Comparison of ENCODE assay signal across 11 cellular contexts in genomic region chr7:116357776-116358670, GRCh38.
DNase-seq lines count a peak whose midpoint lies in the region; ATAC-seq and TF ChIP-seq lines count a peak whose summit lies in the region.
"Had no signal": no experiment of that assay in that cellular context is flagged by ENCODE, and none has a peak within 500 bp of the region (broad histone marks: within the 10 kb centered on the region; RNA-seq: fewer than 3 reads in every experiment).

No MANE protein-coding gene starts in this region.

- no peaks in the 10 kb centered on the region for H3K36me3 Mint-ChIP-seq in activated naive CD8-positive, alpha-beta T cell treated with anti-CD3 and anti-CD28 coated beads, Interleukin-2, amount 50 U/mL, for 24 hours (ENCODE audit: low read depth)

- H3K9me3 ChIP-seq in left ventricle myocardium inferior (replicated peaks) (no peaks in the 10 kb centered on the region), mesenchymal stem cell (ENCODE audit: control insufficient read depth, low read length) (no peaks in the 10 kb centered on the region), aorta (ENCODE audit: control insufficient read depth, low read length) (no peaks in the 10 kb centered on the region), testis (no peaks in the 10 kb centered on the region)

- peak overlapping the region; percentile 7 for H4K8ac ChIP-seq in mesenchymal stem cell (ENCODE audit: low read length)

- no peaks in the 10 kb centered on the region for H3K9me3 Mint-ChIP-seq in activated naive CD8-positive, alpha-beta T cell treated with anti-CD3 and anti-CD28 coated beads, Interleukin-2, amount 50 U/mL, for 24 hours

- no peak overlapping the region for H2AFZ ChIP-seq in mesenchymal stem cell (ENCODE audit: low read depth, low read length)
- H2AFZ ChIP-seq: parathyroid adenoma had no signal

- ATAC-seq in left ventricle myocardium superior (no peak), aorta (ENCODE audit: low FRiP score) (no peak)
- no peak for ATAC-seq in activated naive CD8-positive, alpha-beta T cell treated with anti-CD3 and anti-CD28 coated beads, Interleukin-2, amount 50 U/mL, for 24 hours

- H3K27me3 Mint-ChIP-seq in activated naive CD8-positive, alpha-beta T cell treated with anti-CD3 and anti-CD28 coated beads, Interleukin-2, amount 50 U/mL, for 24 hours: peaks cover 5% of the 10 kb centered on the region

- no peak overlapping the region for H3K4me3 Mint-ChIP-seq in activated naive CD8-positive, alpha-beta T cell treated with anti-CD3 and anti-CD28 coated beads, Interleukin-2, amount 50 U/mL, for 24 hours

- H4K91ac ChIP-seq in mesenchymal stem cell (ENCODE audit: low read length): peak overlapping the region; percentile 39

- H3K27me3 ChIP-seq in left ventricle myocardium inferior (ENCODE audit: low read depth): no peaks in the 10 kb centered on the region
- H3K27me3 ChIP-seq in mesenchymal stem cell (ENCODE audit: control insufficient read depth in 1 of 2, insufficient read depth in 1 of 2, low read length in 2 of 2): no peaks in the 10 kb centered on the region
- no peaks in the 10 kb centered on the region for H3K27me3 ChIP-seq in aorta (ENCODE audit: control insufficient read depth in 1 of 2, insufficient read depth in 2 of 2, low read length in 1 of 2)
- no peaks in the 10 kb centered on the region for H3K27me3 ChIP-seq in testis
- H3K27me3 ChIP-seq: dorsolateral prefrontal cortex had no signal

- no peak overlapping the region for H2BK15ac ChIP-seq in mesenchymal stem cell (ENCODE audit: low read depth, poor library complexity, severe bottlenecking)

- H3K4me1 ChIP-seq in left ventricle myocardium inferior: peaks cover 66% of the 10 kb centered on the region
- H3K4me1 ChIP-seq in mesenchymal stem cell (ENCODE audit: control insufficient read depth, insufficient read depth, low read depth, low read length): peaks cover 6% of the 10 kb centered on the region
- H3K4me1 ChIP-seq in aorta (ENCODE audit: control insufficient read depth in 1 of 2, insufficient read depth in 2 of 2, low read length in 2 of 2): peaks cover 7 to 17% of the 10 kb centered on the region in 2 donors
- H3K4me1 ChIP-seq in testis: peaks cover 13% of the 10 kb centered on the region
- H3K4me1 ChIP-seq: parathyroid adenoma had no signal

- H3K4me2 ChIP-seq in mesenchymal stem cell (ENCODE audit: low read length, poor library complexity, severe bottlenecking): no peak overlapping the region

- H3K9ac ChIP-seq in mesenchymal stem cell (ENCODE audit: low read length): peak overlapping the region; percentile 60
- H3K9ac ChIP-seq: parathyroid adenoma had no signal

- H3K4me3 ChIP-seq in left ventricle myocardium inferior (no peak overlapping the region), mesenchymal stem cell (ENCODE audit: insufficient read depth in 1 of 2, low read depth in 1 of 2, low read length in 2 of 2) (no peak overlapping the region), aorta (ENCODE audit: low read length in 2 of 2) (no peak overlapping the region), testis (no peak overlapping the region)
- H3K4me3 ChIP-seq: dorsolateral prefrontal cortex had no signal

- no peak for TF ChIP-seq POLR2A in testis (IDR thresholded peaks at IDR 0.05)

- peak overlapping the region in 1 of 2 experiments; percentile 20 for H3K4ac ChIP-seq in mesenchymal stem cell (ENCODE audit: low read depth in 1 of 2, low read length in 2 of 2)

- no peaks in the 10 kb centered on the region for H3K4me1 Mint-ChIP-seq in activated naive CD8-positive, alpha-beta T cell treated with anti-CD3 and anti-CD28 coated beads, Interleukin-2, amount 50 U/mL, for 24 hours

- no peaks in the 10 kb centered on the region for H3K79me1 ChIP-seq in mesenchymal stem cell (replicated peaks; ENCODE audit: low read length, poor library complexity, severe bottlenecking)

- no peaks in the 10 kb centered on the region for H3K36me3 ChIP-seq in left ventricle myocardium inferior
- H3K36me3 ChIP-seq in mesenchymal stem cell (ENCODE audit: control insufficient read depth in 1 of 2, insufficient read depth in 2 of 2, low read depth in 1 of 2, low read length in 2 of 2): no peaks in the 10 kb centered on the region
- H3K36me3 ChIP-seq in aorta (ENCODE audit: control insufficient read depth in 1 of 2, insufficient read depth in 2 of 2, low read length in 1 of 2): no peaks in the 10 kb centered on the region
- H3K36me3 ChIP-seq in testis (ENCODE audit: low read depth, missing control alignments): no peaks in the 10 kb centered on the region

- H2BK12ac ChIP-seq in mesenchymal stem cell (ENCODE audit: low read length in 2 of 2): peak overlapping the region in 1 of 2 experiments; percentile 61

- H2AK5ac ChIP-seq in mesenchymal stem cell (ENCODE audit: low read length, severe bottlenecking): no peak overlapping the region

- no peak overlapping the region for H3K23ac ChIP-seq in mesenchymal stem cell (ENCODE audit: low read length in 2 of 2)

- H2BK120ac ChIP-seq in mesenchymal stem cell (ENCODE audit: low read depth, low read length): peak overlapping the region; percentile 77

- H3K27ac ChIP-seq in left ventricle myocardium inferior (replicated peaks): peak overlapping the region; percentile 96
- H3K27ac ChIP-seq in mesenchymal stem cell (ENCODE audit: low read length, poor library complexity, severe bottlenecking): peak overlapping the region; percentile 76
- H3K27ac ChIP-seq in aorta (ENCODE audit: low read depth in 1 of 2, low read length in 2 of 2): peak overlapping the region; percentile 72 to 74
- peak overlapping the region in 1 of 2 donors; percentile 12 for H3K27ac ChIP-seq in testis
- H3K27ac ChIP-seq: parathyroid adenoma had no signal

- DNase-seq in left ventricle myocardium inferior: no peak
- no peak for DNase-seq in left ventricle myocardium superior
- peak; percentile 38 for DNase-seq in dedifferentiated amniotic fluid mesenchymal stem cell (ENCODE audit: extremely low spot score)
- DNase-seq in mesenchymal stem cell: peak; percentile 44
- no peak for DNase-seq in aorta
- no peak for DNase-seq in activated naive CD8-positive, alpha-beta T cell treated with anti-CD3 and anti-CD28 coated beads, Interleukin-2, amount 50 U/mL, for 24 hours
- DNase-seq in testis: no peak
- DNase-seq in activated gamma-delta T cell treated with Interleukin-2 at 50 U/mL for 16 hours: no peak
- DNase-seq: activated T-cell treated with anti-CD3 and anti-CD28 coated beads, Interleukin-2, amount 50 U/mL, for 48 hours; dorsolateral prefrontal cortex had no signal

- no peak overlapping the region for H3K27ac Mint-ChIP-seq in activated naive CD8-positive, alpha-beta T cell treated with anti-CD3 and anti-CD28 coated beads, Interleukin-2, amount 50 U/mL, for 24 hours

- peak overlapping the region in 1 of 2 experiments; percentile 52 for H3K18ac ChIP-seq in mesenchymal stem cell (ENCODE audit: low read depth in 1 of 2, low read length in 2 of 2)

- no peak overlapping the region for H2BK5ac ChIP-seq in mesenchymal stem cell (ENCODE audit: low read depth, low read length, poor library complexity, severe bottlenecking)

- intact Hi-C loops in left ventricle myocardium inferior (cut with micrococcal nuclease): loop anchor here (5.0 to 10.0 kb wide), 2 partner anchors 34 to 167 kb away; partner anchors contain the start of gene CAV1
- intact Hi-C loops in left ventricle myocardium superior (cut with micrococcal nuclease): loop anchor here (10.0 kb wide), 2 partner anchors 83 to 177 kb away; no protein-coding TSS in a partner anchor
- intact Hi-C loops in aorta (cut with DNase I): loop anchor here (5.0 to 10.0 kb wide), 3 partner anchors 34 to 167 kb away; partner anchors contain the start of gene CAV1 (in 2 of the 2)
- intact Hi-C loops in testis (cut with DNase I; ENCODE audit: low total_unique reads): no loop called here

- WGBS in mesenchymal stem cell: 70% methylated on average over 3 of the region's 5 CpGs
- 36 to 42% methylated on average over 5 of the region's 5 CpGs for WGBS in aorta, 2 donors
- 70 to 84% methylated on average over 5 of the region's 5 CpGs for WGBS in testis, 2 donors

- TF ChIP-seq CTCF in left ventricle myocardium inferior (IDR thresholded peaks at IDR 0.05; ENCODE audit: borderline replicate concordance) (no peak), testis (IDR thresholded peaks at IDR 0.05) (no peak)

- no peak overlapping the region for H3K14ac ChIP-seq in mesenchymal stem cell (ENCODE audit: low read length in 2 of 2)

Comparison
In these comparisons a context has a peak if more than half of its experiments do, and no peak if none do; other contexts are left out.
1. DNase-seq: peak in dedifferentiated amniotic fluid mesenchymal stem cell (single experiment) and mesenchymal stem cell (single experiment); none in left ventricle myocardium inferior (single experiment), left ventricle myocardium superior (single experiment), aorta (0 of 2), activated naive CD8-positive, alpha-beta T cell treated with anti-CD3 and anti-CD28 coated beads, Interleukin-2, amount 50 U/mL, for 24 hours (single experiment), testis (single experiment) and activated gamma-delta T cell treated with Interleukin-2 at 50 U/mL for 16 hours (single experiment).